ENCODE assay signal across 22 cellular contexts in genomic region chr20:20513720-20514119, GRCh38.
"Had no signal": no experiment of that assay in that cellular context is flagged by ENCODE, and none has a peak within 500 bp of the region (broad histone marks: within the 10 kb centered on the region; RNA-seq: fewer than 3 reads in every experiment).

No MANE protein-coding gene starts in this region.

- H3K9me3 ChIP-seq: pancreas, testis, transverse colon had no signal

- FAIRE-seq: pancreas, TTC549 had no signal

- H3K4me3 ChIP-seq: esophagus squamous epithelium, pancreas, right atrium auricular region, smooth muscle cell, testis, transverse colon had no signal

- H3K27ac ChIP-seq: epithelial cell of prostate, esophagus squamous epithelium, pancreas, right atrium auricular region, testis, transverse colon had no signal

- H3K27me3 ChIP-seq: esophagus squamous epithelium, pancreas, right atrium auricular region, testis, transverse colon had no signal

- DNase-seq: activated CD4-positive, alpha-beta T cell treated with anti-CD3 and anti-CD28 coated beads, Interleukin-2, amount 50 U/mL, for 1 hour; activated CD4-positive, CD25-positive, alpha-beta regulatory T cell treated with anti-CD3 and anti-CD28 coated beads, Interleukin-2, amount 50 U/mL, for 72 hours; activated CD8-positive, alpha-beta memory T cell treated with anti-CD3 and anti-CD28 coated beads, Interleukin-2, amount 10 ng/mL, durations not matched to agents 7 days and 5 days; activated CD8-positive, alpha-beta T cell treated with anti-CD3 and anti-CD28 coated beads for 36 hours; activated naive CD8-positive, alpha-beta T cell treated with anti-CD3 and anti-CD28 coated beads, Interleukin-2, amount 50 U/mL, for 24 hours; activated T-cell treated with anti-CD3 and anti-CD28 coated beads, Interleukin-2, amount 50 U/mL, for 48 hours; effector CD4-positive, alpha-beta T cell; esophagus squamous epithelium; foreskin melanocyte; islet precursor cell; left ventricle myocardium superior; naive thymus-derived CD4-positive, alpha-beta T cell; pancreas; stimulated activated CD4-positive, alpha-beta T cell treated with anti-CD3 and anti-CD28 coated beads, Interleukin-15, amount 100 ng/mL, for 24 hours; stimulated activated CD4-positive, alpha-beta T cell treated with anti-CD3 and anti-CD28 coated beads, Interleukin-2, amount 100 ng/mL, for 24 hours; stimulated activated naive B cell treated with anti-CD40 and anti-IgM and Interleukin-4, amounts not matched to agents 10 μg/mL and 1 μg/mL and 100 μg/mL, for 72 hours; testis; transverse colon had no signal

- H3K4me1 ChIP-seq: esophagus squamous epithelium, right atrium auricular region, testis, transverse colon had no signal

- ATAC-seq: activated CD8-positive, alpha-beta memory T cell treated with anti-CD3 and anti-CD28 coated beads, Interleukin-2, amount 10 ng/mL, durations not matched to agents 7 days and 5 days; activated CD8-positive, alpha-beta T cell treated with anti-CD3 and anti-CD28 coated beads for 36 hours; activated naive CD8-positive, alpha-beta T cell treated with anti-CD3 and anti-CD28 coated beads, Interleukin-2, amount 50 U/mL, for 24 hours; left ventricle myocardium superior; naive thymus-derived CD4-positive, alpha-beta T cell; pancreas; stimulated activated naive B cell treated with anti-CD40 and anti-IgM and Interleukin-4, amounts not matched to agents 10 μg/mL and 1 μg/mL and 100 μg/mL, for 72 hours had no signal

- H3K4me2 ChIP-seq: smooth muscle cell had no signal
